14 cellular contexts compared by ENCODE assay signal in genomic region chr9:19156026-19156474, GRCh38. TPM values are rescaled to one million over a fixed set of nuclear protein-coding genes. Genes with fewer than 3 reads are reported as not detected.
DNase-seq lines count a peak whose midpoint lies in the region; ATAC-seq and TF ChIP-seq lines count a peak whose summit lies in the region.
"Had no signal": no experiment of that assay in that cellular context is flagged by ENCODE, and none has a peak within 500 bp of the region (broad histone marks: within the 10 kb centered on the region; RNA-seq: fewer than 3 reads in every experiment).

No MANE protein-coding gene starts in this region.

- POLR2A ChIA-PET in activated CD4-positive, alpha-beta T cell treated with anti-CD3 and anti-CD28 coated beads for 36 hours (lab: Charles Lee), result interaction anchor here (0.6 to 0.8 kb wide), 2 partner anchors 22 to 82 kb away, joined by 3 to 4 read pairs; no protein-coding TSS in a partner anchor

- peaks cover under 1% of the 10 kb centered on the region for H3K4me1 ChIP-seq in psoas muscle

- intact Hi-C loops in activated CD4-positive, alpha-beta T cell treated with anti-CD3 and anti-CD28 coated beads for 36 hours (cut with DNase I, micrococcal nuclease), result no loop called here
- intact Hi-C loops in psoas muscle (cut with DNase I) (no loop called here), sciatic nerve (cut with DNase I) (loop anchor here (10.0 kb wide), 1 partner anchor 569 kb away; no protein-coding TSS in a partner anchor)

- H3K27me3 ChIP-seq in psoas muscle (ENCODE audit: insufficient read depth in 3 of 3, low read length in 2 of 3), result no peaks in the 10 kb centered on the region
- H3K27me3 ChIP-seq: neutrophil, thyroid gland had no signal

- WGBS in psoas muscle, 3 donors, result 85 to 92% (median 86%) methylated on average over 2 of the region's 2 CpGs

- CTCF ChIA-PET in activated CD4-positive, alpha-beta T cell treated with anti-CD3 and anti-CD28 coated beads for 36 hours (lab: Charles Lee), result interaction anchor here (0.8 to 2.3 kb wide), 9 partner anchors 13 to 309 kb away, joined by 3 to 9 read pairs (median 4); no protein-coding TSS in a partner anchor

- DNase-seq in activated CD4-positive, alpha-beta T cell treated with anti-CD3 and anti-CD28 coated beads for 36 hours, result peak; percentile 26
- no peak for DNase-seq in activated CD4-positive, alpha-beta T cell treated with anti-CD3 and anti-CD28 coated beads, Interleukin-2, amount 50 U/mL, for 1 hour
- DNase-seq in OCI-M1 (lab: John Stamatoyannopoulos, UW) (peak; percentile 37), psoas muscle (no peak), NCI-H524 (lab: John Stamatoyannopoulos, UW) (no peak), sciatic nerve (ENCODE audit: low spot score) (no peak)
- DNase-seq: NCI-H526; stimulated activated CD4-positive, alpha-beta T cell treated with anti-CD3 and anti-CD28 coated beads, Interleukin-12 subunit alpha, Interleukin-12 subunit beta, amount 100 ng/mL, for 4 hours; T-cell; thyroid gland had no signal

- peak; percentile 73 for ATAC-seq in activated CD4-positive, alpha-beta T cell treated with anti-CD3 and anti-CD28 coated beads for 36 hours
- ATAC-seq in GM21360 (IDR thresholded peaks at IDR 0.05; ENCODE audit: unreplicated experiment), result peak; percentile 34
- ATAC-seq in psoas muscle, result peak in 3 of 4 donors; percentile 19 to 81 (median 61)
- ATAC-seq in sciatic nerve, result no peak
- ATAC-seq in HG02870 (IDR thresholded peaks at IDR 0.05; ENCODE audit: unreplicated experiment), result no peak

- no peak overlapping the region for H3K4me3 Mint-ChIP-seq in activated CD4-positive, alpha-beta T cell treated with anti-CD3 and anti-CD28 coated beads for 36 hours
- H3K4me3 Mint-ChIP-seq: T-cell had no signal

- peaks cover 40% of the 10 kb centered on the region for H3K4me1 Mint-ChIP-seq in activated CD4-positive, alpha-beta T cell treated with anti-CD3 and anti-CD28 coated beads for 36 hours

- H3K36me3 Mint-ChIP-seq in activated CD4-positive, alpha-beta T cell treated with anti-CD3 and anti-CD28 coated beads for 36 hours (ENCODE audit: low read depth), result no peaks in the 10 kb centered on the region
- H3K36me3 Mint-ChIP-seq: T-cell had no signal

- peak overlapping the region; percentile 18 for H3K27ac Mint-ChIP-seq in activated CD4-positive, alpha-beta T cell treated with anti-CD3 and anti-CD28 coated beads for 36 hours

- H3K36me3 ChIP-seq in psoas muscle (ENCODE audit: insufficient read depth in 1 of 2, low read depth in 1 of 2), result no peaks in the 10 kb centered on the region
- H3K36me3 ChIP-seq: neutrophil, thyroid gland had no signal

- no peak overlapping the region for H3K27ac ChIP-seq in psoas muscle
- H3K27ac ChIP-seq: neutrophil, thyroid gland had no signal

- no peak overlapping the region for H3K4me3 ChIP-seq in psoas muscle
- H3K4me3 ChIP-seq: lung, thyroid gland had no signal

- H3K9me3 ChIP-seq in psoas muscle, result no peaks in the 10 kb centered on the region
- H3K9me3 ChIP-seq: neutrophil, thyroid gland had no signal

- no peak for TF ChIP-seq CTCF in psoas muscle (IDR thresholded peaks at IDR 0.05)

- no peaks in the 10 kb centered on the region for H3K27me3 Mint-ChIP-seq in activated CD4-positive, alpha-beta T cell treated with anti-CD3 and anti-CD28 coated beads for 36 hours
- H3K27me3 Mint-ChIP-seq: T-cell had no signal

- no peaks in the 10 kb centered on the region for H3K9me3 Mint-ChIP-seq in activated CD4-positive, alpha-beta T cell treated with anti-CD3 and anti-CD28 coated beads for 36 hours (ENCODE audit: low read depth)
- H3K9me3 Mint-ChIP-seq: T-cell had no signal

RNA-seq across cellular contexts. Expression of gene PLIN2, which starts 28.8 kb away (rescaled TPM):
- total RNA-seq in activated CD4-positive, alpha-beta T cell treated with anti-CD3 and anti-CD28 coated beads for 36 hours, result 100 to 1,000 TPM in 1 of 2 experiments, 10 to 100 TPM in 1; 94.2 to 109 TPM
- 1,000 to 10,000 TPM in 2 of 4 donors, 100 to 1,000 TPM in 2; 117 to 1,975 (median 1,047) TPM for total RNA-seq in psoas muscle
- polyA plus RNA-seq in psoas muscle, result 1,000 to 10,000 TPM in 1 of 3 donors, 100 to 1,000 TPM in 2; 418 to 3,967 (median 710) TPM
- 63.8 TPM for total RNA-seq in sciatic nerve

RNA-seq across cellular contexts. Expression of gene HAUS6, which starts 53.3 kb away (rescaled TPM):
- 10 to 100 TPM; 29.3 to 32.5 TPM for total RNA-seq in activated CD4-positive, alpha-beta T cell treated with anti-CD3 and anti-CD28 coated beads for 36 hours
- total RNA-seq in psoas muscle, result 10 to 100 TPM in 1 of 4 donors, 1 to 10 TPM in 3; 3.3 to 10.9 (median 4.1) TPM
- 1 to 10 TPM; 2.4 to 7.6 (median 5.6) TPM for polyA plus RNA-seq in psoas muscle
- total RNA-seq in sciatic nerve, result 12.5 TPM

Comparison
In these comparisons a context has a peak if more than half of its experiments do, and no peak if none do; other contexts are left out.
1. DNase-seq: peak in activated CD4-positive, alpha-beta T cell treated with anti-CD3 and anti-CD28 coated beads for 36 hours (single experiment) and OCI-M1 (single experiment); none in activated CD4-positive, alpha-beta T cell treated with anti-CD3 and anti-CD28 coated beads, Interleukin-2, amount 50 U/mL, for 1 hour (single experiment), psoas muscle (0 of 2), NCI-H524 (0 of 2) and sciatic nerve (single experiment).
2. ATAC-seq: peak in activated CD4-positive, alpha-beta T cell treated with anti-CD3 and anti-CD28 coated beads for 36 hours (single experiment), GM21360 (single experiment) and psoas muscle (3 of 4); none in sciatic nerve (single experiment) and HG02870 (single experiment).